ENCODE assay signal across 8 cellular contexts in genomic region chr17:8176197-8176940, GRCh38. TPM values are rescaled to one million over a fixed set of nuclear protein-coding genes. Genes with fewer than 3 reads are reported as not detected.
DNase-seq lines count a peak whose midpoint lies in the region; ATAC-seq and TF ChIP-seq lines count a peak whose summit lies in the region.

Gene TMEM107, minus strand, starts transcription at chr17:8176380. Its CDS starts 94 bp downstream, at chr17:8176286.

- TF ChIP-seq CTCF in CD4-positive, alpha-beta T cell (IDR thresholded peaks at IDR 0.05): no peak
- TF ChIP-seq CTCF in NB4 (IDR thresholded peaks at IDR 0.05; ENCODE audit: low read depth, low read length) (no peak), adrenal gland (IDR thresholded peaks at IDR 0.05) (no peak), heart left ventricle (IDR thresholded peaks at IDR 0.05) (peak in 3 of 12 donors; percentile 9 to 30 (median 13))

- intact Hi-C loops in CD4-positive, alpha-beta T cell (cut with DNase I, micrococcal nuclease): loop anchor here in 1 of 2 experiments (1.0 kb wide), 1 partner anchor 10 kb away; no protein-coding TSS in a partner anchor
- intact Hi-C loops in T-helper 1 cell treated with Interleukin-12 subunit alpha and Interleukin-12 subunit beta and Interleukin-4 antibody, amounts not matched to agents 30 ng/mL and 1 ng/mL, for 36 hours (cut with micrococcal nuclease): no loop called here
- intact Hi-C loops in adrenal gland (cut with DNase I): no loop called here
- intact Hi-C loops in heart left ventricle (cut with DNase I): no loop called here

- no peak for TF ChIP-seq POLR2A in NB4 (IDR thresholded peaks at IDR 0.05; ENCODE audit: extremely low read depth, insufficient read length)
- TF ChIP-seq POLR2A in adrenal gland (IDR thresholded peaks at IDR 0.05): no peak
- peak in 1 of 2 donors; percentile 63 for TF ChIP-seq POLR2A in heart left ventricle (IDR thresholded peaks at IDR 0.05)

- CTCF ChIA-PET in CD4-positive, alpha-beta T cell (lab: Charles Lee): interaction anchor here (0.8 to 2.3 kb wide), 2 partner anchors 10 to 45 kb away, joined by 4 to 7 read pairs; no protein-coding TSS in a partner anchor

- H3K27me3 Mint-ChIP-seq in CD4-positive, alpha-beta T cell: no peaks in the 10 kb centered on the region

- H3K27ac Mint-ChIP-seq in CD4-positive, alpha-beta T cell: peak within 1 kb of the TSS; percentile 99

- H3K4me3 ChIP-seq in NB4 (ENCODE audit: low read depth, low read length): peak within 1 kb of the TSS; percentile 64
- peak within 1 kb of the TSS in 3 of 4 donors; percentile 22 to 54 (median 42) for H3K4me3 ChIP-seq in adrenal gland
- H3K4me3 ChIP-seq in heart left ventricle: peak within 1 kb of the TSS; percentile 24 to 81 (median 60)

- H3K4me1 ChIP-seq in adrenal gland (replicated peaks in 1 of 2): peaks cover 9 to 38% of the 10 kb centered on the region in 2 donors
- H3K4me1 ChIP-seq in heart left ventricle: peaks cover 0 to 44% (median 21%) of the 10 kb centered on the region in 12 donors

- 1 to 3% (median 2%) methylated on average over 15 to 56 of the region's 56 CpGs for WGBS in adrenal gland, 4 donors
- 2 to 3% (median 3%) methylated on average over 26 to 56 of the region's 56 CpGs for WGBS in heart left ventricle, 4 donors

- no peaks in the 10 kb centered on the region for H3K27me3 ChIP-seq in CD4-positive, alpha-beta T cell (ENCODE audit: control insufficient read depth, insufficient read depth, low read length)
- H3K27me3 ChIP-seq in adrenal gland (no peaks in the 10 kb centered on the region), heart left ventricle (no peaks in the 10 kb centered on the region)

- H3K9me3 ChIP-seq in CD4-positive, alpha-beta T cell (ENCODE audit: control insufficient read depth, low read length): no peaks in the 10 kb centered on the region
- H3K9me3 ChIP-seq in adrenal gland (replicated peaks in 1 of 3): no peaks in the 10 kb centered on the region
- no peaks in the 10 kb centered on the region for H3K9me3 ChIP-seq in heart left ventricle

- H3K27ac ChIP-seq in CD4-positive, alpha-beta T cell (ENCODE audit: low read depth, low read length): peak within 1 kb of the TSS; percentile 64
- H3K27ac ChIP-seq in adrenal gland (peak within 1 kb of the TSS; percentile 2 to 99 (median 53)), heart left ventricle (peak within 1 kb of the TSS; percentile 33 to 88 (median 78))

- DNase-seq in CD4-positive, alpha-beta T cell: peak; percentile 78 to 87 (median 84)
- peak; percentile 88 for DNase-seq in NB4 (ENCODE audit: low read depth)
- peak; percentile 84 to 93 (median 89) for DNase-seq in adrenal gland
- DNase-seq in heart left ventricle: peak; percentile 90 to 95 (median 91)
- peak; percentile 65 for DNase-seq in pons (ENCODE audit: low spot score)
- DNase-seq in ureter (ENCODE audit: low spot score): peak; percentile 90

- POLR2A ChIA-PET in CD4-positive, alpha-beta T cell (lab: Charles Lee): interaction anchor here (0.9 to 6.7 kb wide), 6 partner anchors 10 to 72 kb away, joined by 4 to 419 read pairs (median 8); partner anchors contain the start of genes CTC1, PER1 and VAMP2

- peaks cover 9% of the 10 kb centered on the region for H3K36me3 Mint-ChIP-seq in CD4-positive, alpha-beta T cell (ENCODE audit: low read depth)

- peak within 1 kb of the TSS; percentile 90 for H3K4me3 Mint-ChIP-seq in CD4-positive, alpha-beta T cell

- peaks cover 51% of the 10 kb centered on the region for H3K4me1 Mint-ChIP-seq in CD4-positive, alpha-beta T cell (ENCODE audit: low read depth)

- H3K9me3 Mint-ChIP-seq in CD4-positive, alpha-beta T cell: no peaks in the 10 kb centered on the region

- ATAC-seq in CD4-positive, alpha-beta T cell (ENCODE audit: poor library complexity): peak; percentile 57
- ATAC-seq in GM21576 (IDR thresholded peaks at IDR 0.05; ENCODE audit: unreplicated experiment) (peak; percentile 53), heart left ventricle (peak; percentile 63 to 83 (median 82))

- H3K36me3 ChIP-seq in adrenal gland (replicated peaks in 1 of 2) (no peaks in the 10 kb centered on the region), heart left ventricle (no peaks in the 10 kb centered on the region)

RNA-seq across cellular contexts. Expression of gene TMEM107, which starts in this region (rescaled TPM):
- total RNA-seq in CD4-positive, alpha-beta T cell: 10 to 100 TPM; 12.2 to 12.9 TPM
- 22.9 and 26.9 TPM in 2 replicates for total RNA-seq in T-helper 1 cell treated with Interleukin-12 subunit alpha and Interleukin-12 subunit beta and Interleukin-4 antibody, amounts not matched to agents 30 ng/mL and 1 ng/mL, for 36 hours
- total RNA-seq in adrenal gland (10 to 100 TPM in 7 of 8 donors, 1 to 10 TPM in 1; 6.2 to 31.9 (median 20.1) TPM), heart left ventricle (10 to 100 TPM in 3 of 9 donors, 1 to 10 TPM in 6; 5.3 to 16.4 (median 8.4) TPM), ureter (17.1 TPM)
- polyA plus RNA-seq in adrenal gland (10 to 100 TPM in 2 of 3 donors, 1 to 10 TPM in 1; 8.3 to 14.0 (median 11.9) TPM), heart left ventricle (1 to 10 TPM; 3.8 to 8.9 TPM)

Comparison
In these comparisons a context has a peak if more than half of its experiments do, and no peak if none do; other contexts are left out.
1. Peak in every context shown above with its lines: DNase-seq, ATAC-seq, H3K4me3 ChIP-seq and H3K27ac ChIP-seq.